In genomic region chr15:58934521-58934920, GRCh38 we compare ENCODE assay signal across 8 cellular contexts. TPM values are rescaled to one million over a fixed set of nuclear protein-coding genes. Genes with fewer than 3 reads are reported as not detected.
DNase-seq lines count a peak whose midpoint lies in the region; ATAC-seq and TF ChIP-seq lines count a peak whose summit lies in the region.

No MANE protein-coding gene starts in this region.

- CTCF ChIA-PET in Panc1 (lab: Charles Lee) = no interaction called here

- H3K4me3 ChIP-seq in GM06990 (replicated peaks; ENCODE audit: low read depth, low read length) (peak overlapping the region; percentile 75), Panc1 (ENCODE audit: low read depth in 2 of 2, low read length in 2 of 2) (peak overlapping the region; percentile 94 to 98), esophagus (ENCODE audit: low read depth in 1 of 2, low read length in 2 of 2) (peak overlapping the region in 1 of 2 donors; percentile 96)

- H3K27me3 ChIP-seq in GM06990 (replicated peaks; ENCODE audit: control insufficient read depth, insufficient read depth, low read length) (no peaks in the 10 kb centered on the region), Panc1 (ENCODE audit: control insufficient read depth, insufficient read depth, low read length) (no peaks in the 10 kb centered on the region), esophagus (ENCODE audit: control insufficient read depth in 1 of 2, insufficient read depth in 2 of 2, low read length in 2 of 2) (no peaks in the 10 kb centered on the region)

- in situ Hi-C loops in Panc1 (cut with HindIII; ENCODE audit: low pct_unique_long_range_greater_than_20kb, low sequenced_read_pairs) = no loop called here
- in situ Hi-C loops in GM13976 (cut with MboI; ENCODE audit: low sequenced_read_pairs, unreplicated experiment) = no loop called here

- WGBS in esophagus, 2 donors = 45 to 50% methylated on average over 4 of the region's 4 CpGs

- POLR2A ChIA-PET in Panc1 (lab: Charles Lee) = no interaction called here

- DNase-seq in GM06990 (ENCODE audit: extremely low read depth, insufficient read length) = no peak
- DNase-seq in Panc1 (ENCODE audit: low read depth, low spot score) = no peak
- peak; percentile 45 for DNase-seq in renal cortical epithelial cell (ENCODE audit: low read depth)
- no peak for DNase-seq in NCI-H2171 (lab: John Stamatoyannopoulos, UW)
- no peak for DNase-seq in GM13976 (ENCODE audit: low spot score)
- DNase-seq in H4 (ENCODE audit: low spot score) = no peak

- H3K27ac ChIP-seq in Panc1 (ENCODE audit: low read length) (peak overlapping the region; percentile 98), esophagus (ENCODE audit: low read depth in 2 of 2, low read length in 1 of 2) (peak overlapping the region; percentile 75 to 97)

- peaks cover 15% of the 10 kb centered on the region for H3K4me1 ChIP-seq in Panc1 (ENCODE audit: control insufficient read depth, insufficient read depth, low read length)
- H3K4me1 ChIP-seq in esophagus (ENCODE audit: control insufficient read depth in 2 of 2, insufficient read depth in 2 of 2, low read length in 1 of 2) = no peaks in the 10 kb centered on the region

- intact Hi-C loops in Panc1 (cut with micrococcal nuclease; ENCODE audit: unreplicated experiment) = loop anchor here (5.0 kb wide), 1 partner anchor 162 kb away; the partner anchor contains the start of gene MINDY2

- H3K9me3 ChIP-seq in Panc1 (ENCODE audit: control insufficient read depth, insufficient read depth, low read depth, low read length) (no peaks in the 10 kb centered on the region), esophagus (ENCODE audit: control insufficient read depth in 2 of 2, insufficient read depth in 1 of 2, low read depth in 1 of 2, low read length in 1 of 2) (no peaks in the 10 kb centered on the region)

- BruUV-seq in Panc1 (replicated peaks; lab: Mats Ljungman, UMichigan) = no TSS peak

- H3K36me3 ChIP-seq in GM06990 (ENCODE audit: control insufficient read depth, insufficient read depth, low read length) = no peaks in the 10 kb centered on the region
- peaks cover 14% of the 10 kb centered on the region for H3K36me3 ChIP-seq in Panc1 (ENCODE audit: control insufficient read depth, insufficient read depth, low read length)
- no peaks in the 10 kb centered on the region for H3K36me3 ChIP-seq in esophagus (ENCODE audit: control insufficient read depth in 2 of 2, insufficient read depth in 2 of 2, low read length in 1 of 2)

- ATAC-seq in Panc1 = no peak
- no peak for ATAC-seq in GM18870 (IDR thresholded peaks at IDR 0.05; ENCODE audit: unreplicated experiment)

- TF ChIP-seq CTCF in GM06990 (IDR thresholded peaks at IDR 0.05; ENCODE audit: insufficient read depth, low read length, poor library complexity, severe bottlenecking) (no peak), Panc1 (IDR thresholded peaks at IDR 0.05) (no peak), GM13976 (IDR thresholded peaks at IDR 0.05; ENCODE audit: borderline replicate concordance, control extremely low read depth, extremely low read depth, insufficient read depth, missing control alignments) (no peak)

RNA-seq across cellular contexts. Expression of gene SLTM, which starts 1.0 kb away (rescaled TPM):
- 75.7 TPM for total RNA-seq in Panc1 (2021; ENCODE audit: unreplicated experiment)
- 88.4 TPM for polyA plus RNA-seq in Panc1 (2012; ENCODE audit: insufficient read length)
- polyA plus RNA-seq in esophagus = 10 to 100 TPM; 57.6 to 62.7 TPM
- total RNA-seq in renal cortical epithelial cell = 37.5 and 124 TPM in 2 replicates
- total RNA-seq in H4 (2014; rRNA removed; shearing (Covaris generic)) = 42.8 and 49.1 TPM in 2 replicates

RNA-seq across cellular contexts. Expression of gene RNF111, which starts 52.9 kb away (rescaled TPM):
- 37.2 TPM for total RNA-seq in Panc1 (2021; ENCODE audit: unreplicated experiment)
- polyA plus RNA-seq in Panc1 (2012; ENCODE audit: insufficient read length) = 25.8 TPM
- 1 to 10 TPM; 7.6 to 9.7 TPM for polyA plus RNA-seq in esophagus
- 11.3 and 39.6 TPM in 2 replicates for total RNA-seq in renal cortical epithelial cell
- total RNA-seq in H4 (2014; rRNA removed; shearing (Covaris generic)) = 10.4 and 12.4 TPM in 2 replicates
